ENCODE assay signal across 8 cellular contexts in genomic region chr6:130366011-130366963, GRCh38. TPM values are rescaled to one million over a fixed set of nuclear protein-coding genes. Genes with fewer than 3 reads are reported as not detected.
DNase-seq lines count a peak whose midpoint lies in the region; ATAC-seq, FAIRE-seq and TF ChIP-seq lines count a peak whose summit lies in the region.

Gene TMEM200A (plus strand): TSS chr6:130366017. CDS start chr6:130440423, 74,406 bp downstream.

- CTCF ChIA-PET in A549 (lab: Yijun Ruan, JAX) = interaction anchor here (0.6 to 1.6 kb wide), 9 partner anchors 10 to 867 kb away, joined by 3 to 7 read pairs (median 4); no protein-coding TSS in a partner anchor

- H3K4me3 ChIP-seq in A549 = peak within 1 kb of the TSS; percentile 46
- peak within 1 kb of the TSS; percentile 27 to 67 (median 50) for H3K4me3 ChIP-seq in heart left ventricle
- H3K4me3 ChIP-seq in pancreas = peak within 1 kb of the TSS; percentile 4 to 60 (median 48)

- H3K36me3 ChIP-seq in heart left ventricle = no peaks in the 10 kb centered on the region
- H3K36me3 ChIP-seq in pancreas = no peaks in the 10 kb centered on the region

- no peaks in the 10 kb centered on the region for H3K9me3 ChIP-seq in A549
- no peaks in the 10 kb centered on the region for H3K9me3 ChIP-seq in heart left ventricle
- no peaks in the 10 kb centered on the region for H3K9me3 ChIP-seq in pancreas

- WGBS in A549 (ENCODE audit: missing lambda C conversion rate) = 17% methylated on average over 9 of the region's 75 CpGs
- WGBS in heart left ventricle, 4 donors = 1 to 2% (median 2%) methylated on average over 37 to 75 of the region's 75 CpGs
- 2% methylated on average over 62 to 75 of the region's 75 CpGs for WGBS in pancreas, 2 donors

- H3K4me2 ChIP-seq in A549 = peak within 1 kb of the TSS; percentile 89

- TF ChIP-seq POLR2A in A549 (IDR thresholded peaks at IDR 0.05; ENCODE audit: low read length) (no peak), heart left ventricle (IDR thresholded peaks at IDR 0.05) (no peak), GM18505 (IDR thresholded peaks at IDR 0.05; ENCODE audit: borderline replicate concordance, extremely low read depth, insufficient read depth, insufficient read length) (no peak)

- peak in 1 of 2 experiments; percentile 6 for DNase-seq in A549 (ENCODE audit: low read depth in 1 of 2, low spot score in 1 of 2)
- DNase-seq in NCI-H226 = peak; percentile 45
- DNase-seq in activated naive CD4-positive, alpha-beta T cell treated with anti-CD3 and anti-CD28 coated beads, Interleukin-2, amount 50 U/mL, for 16 hours = peak; percentile 26
- peak in 4 of 5 donors; percentile 18 to 69 (median 26) for DNase-seq in heart left ventricle
- DNase-seq in pancreas = peak in 4 of 6 donors; percentile 15 to 73 (median 50)

- H3K4me1 ChIP-seq in A549 = 0 out of 3 replicates have a peak, but pooled peaks cover 2% of the 10 kb centered on the region
- peaks cover 0 to 19% (median 7%) of the 10 kb centered on the region in 12 donors for H3K4me1 ChIP-seq in heart left ventricle
- H3K4me1 ChIP-seq in pancreas = no peaks in the 10 kb centered on the region

- TF ChIP-seq EP300 in A549 (IDR thresholded peaks at IDR 0.05) = no peak

- H3K27ac ChIP-seq in A549 = peak within 1 kb of the TSS in 1 of 2 experiments; percentile 42; a peak in 1 of 6 replicates
- H3K27ac ChIP-seq in heart left ventricle = peak within 1 kb of the TSS in 1 of 12 donors; percentile 19
- H3K27ac ChIP-seq in pancreas = peak within 1 kb of the TSS in 2 of 4 donors; percentile 19 to 28

- FAIRE-seq in A549 (lab: Jason Lieb, UNC) (no peak), pancreas (lab: Jason Lieb, UNC) (no peak)

- TF ChIP-seq CTCF in A549 (IDR thresholded peaks at IDR 0.05) = no peak
- TF ChIP-seq CTCF in heart left ventricle (IDR thresholded peaks at IDR 0.05) = no peak
- no peak for TF ChIP-seq CTCF in pancreas (IDR thresholded peaks at IDR 0.05)

- intact Hi-C loops in heart left ventricle (cut with DNase I) (loop anchor here in 2 of 10 donors (5.0 to 10.0 kb wide), 2 partner anchors 309 to 331 kb away; no protein-coding TSS in a partner anchor), pancreas (cut with DNase I) (no loop called here)

- H3K27me3 ChIP-seq in heart left ventricle = peaks cover 5 to 73% (median 38%) of the 10 kb centered on the region in 9 donors
- H3K27me3 ChIP-seq in pancreas = peaks cover 0 to 6% (median 3%) of the 10 kb centered on the region in 4 donors

- POLR2A ChIA-PET in A549 (lab: Yijun Ruan, JAX) = no interaction called here

- TF ChIP-seq RAD21 in A549 (conservative IDR thresholded peaks at IDR 0.05 in 1 of 2, IDR thresholded peaks at IDR 0.05 in 1 of 2) = no peak

- peak; percentile 70 to 76 for ATAC-seq in A549
- ATAC-seq in GM19328 (IDR thresholded peaks at IDR 0.05; ENCODE audit: unreplicated experiment) = peak; percentile 3
- peak in 2 of 4 donors; percentile 18 to 33 for ATAC-seq in heart left ventricle
- ATAC-seq in pancreas = peak; percentile 46 to 62 (median 54)
- no peak for ATAC-seq in GM18873 (IDR thresholded peaks at IDR 0.05; ENCODE audit: low FRiP score, unreplicated experiment)
- no peak for ATAC-seq in GM18505 (IDR thresholded peaks at IDR 0.05; ENCODE audit: unreplicated experiment)

TF ChIP-seq in A549, 52 proteins besides CTCF, POLR2A, EP300 and RAD21:
- no peak for TF ChIP-seq FOSL2 (IDR thresholded peaks at IDR 0.05)
- TF ChIP-seq FOSL2 (CRISPR knock-in tag; IDR thresholded peaks at IDR 0.05) = no peak
- no peak for TF ChIP-seq KDM5A (IDR thresholded peaks at IDR 0.05)
- TF ChIP-seq SREBF2 (IDR thresholded peaks at IDR 0.05) = no peak
- TF ChIP-seq NFE2L2 (conservative IDR thresholded peaks at IDR 0.05; ENCODE audit: low read length) = no peak

RNA-seq across cellular contexts. Expression of gene TMEM200A, which starts in this region (rescaled TPM):
- polyA plus RNA-seq in A549 (2011; rRNA removed) = 0.03 TPM in 1 of 2 replicates, not detected in the other
- not detected in 2 replicates for polyA plus RNA-seq in A549 (2012; cell fraction: cytosol; rRNA removed)
- not detected in 2 replicates for polyA plus RNA-seq in A549 (2012; cell fraction: nucleus; rRNA removed)
- not detected in 3 replicates for polyA plus RNA-seq in A549 (2017; fragmentation: RNase III; extraction: RNeasy Plus Mini Kit Qiagen cat#74134 plus additional on column Dnase treatment)
- not detected in 2 replicates for polyA minus RNA-seq in A549 (2011; rRNA and poly(A)+ RNA removed)
- total RNA-seq in heart left ventricle = 1 to 10 TPM in 2 of 9 donors, under 1 TPM in 2, not detected in 5; 0.18 to 1.9 (median 0.74) TPM
- polyA plus RNA-seq in heart left ventricle = under 1 TPM in 1 of 2 donors, not detected in 1; 0.15 TPM
- 1 to 10 TPM in 3 of 6 donors, under 1 TPM in 3; 0.32 to 5.1 (median 1.3) TPM for total RNA-seq in pancreas
- polyA plus RNA-seq in pancreas = 1 to 10 TPM in 1 of 2 donors, under 1 TPM in 1; 0.57 to 7.3 TPM

Comparison
In these comparisons a context has a peak if more than half of its experiments do, and no peak if none do; other contexts are left out.
1. Peak in ATAC-seq, H3K4me3 ChIP-seq and H3K4me2 ChIP-seq in A549; RNA of the gene not detected or under 1 TPM.
2. ATAC-seq: peak in GM19328 (single experiment) and pancreas (4 of 4); none in GM18873 (single experiment) and GM18505 (single experiment).
3. Peak in every context shown above with its lines, with median percentiles within 50 percentile points of each other: H3K4me3 ChIP-seq.